ENCODE assay signal across 9 cellular contexts in the genomic region with DNA sequence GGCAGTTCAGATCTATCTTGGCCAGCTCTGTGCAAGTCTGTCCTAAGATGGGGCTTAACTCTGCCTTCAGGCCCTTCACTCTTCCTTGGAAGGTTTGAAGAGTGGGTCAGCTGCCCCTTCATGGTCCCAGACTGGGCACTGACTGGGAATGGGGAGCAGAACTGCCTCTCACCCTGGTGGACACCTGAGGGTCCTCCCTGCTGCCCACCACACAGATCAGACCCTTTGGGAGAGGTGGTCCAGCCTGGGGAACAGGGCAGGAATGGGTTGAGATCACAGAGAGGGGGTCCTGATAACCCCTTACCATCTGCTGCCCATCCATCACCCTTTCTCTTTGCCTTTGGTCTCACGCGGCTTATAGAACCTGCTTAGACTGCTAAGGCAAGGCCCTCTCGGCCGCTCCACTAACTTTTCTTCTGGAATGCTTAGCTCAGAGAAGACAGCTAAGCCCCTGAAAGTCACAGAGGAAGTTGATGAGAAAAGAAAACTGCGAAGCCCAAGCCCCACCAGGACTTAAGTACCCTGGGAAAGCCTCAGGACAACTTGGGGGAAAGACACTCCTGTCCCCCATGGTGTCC. TPM values are rescaled to one million over a fixed set of nuclear protein-coding genes. Genes with fewer than 3 reads are reported as not detected.
DNase-seq lines count a peak whose midpoint lies in the region; ATAC-seq and TF ChIP-seq lines count a peak whose summit lies in the region.
"Had no signal": no experiment of that assay in that cellular context is flagged by ENCODE, and none has a peak within 500 bp of the region (broad histone marks: within the 10 kb centered on the region; RNA-seq: fewer than 3 reads in every experiment).

No MANE protein-coding gene starts in this region.

- ATAC-seq in right lobe of liver (no peak), upper lobe of right lung (no peak), HG03108 (IDR thresholded peaks at IDR 0.05; ENCODE audit: unreplicated experiment) (no peak)

- 71% methylated on average over 5 of the region's 5 CpGs for WGBS in right lobe of liver (ENCODE audit: insufficient coverage, low coverage, low lambda C conversion rate, missing lambda C conversion rate)

- no peaks in the 10 kb centered on the region for H3K9me3 Mint-ChIP-seq in MCF 10A (ENCODE audit: unreplicated experiment)
- no peaks in the 10 kb centered on the region for H3K9me3 Mint-ChIP-seq in activated naive CD8-positive, alpha-beta T cell (ENCODE audit: low read depth)

- H3K4me1 ChIP-seq in breast epithelium (peaks cover 0 to 11% of the 10 kb centered on the region in 2 donors), right lobe of liver (peaks cover 0 to 10% (median 0%) of the 10 kb centered on the region in 4 donors), upper lobe of right lung (peaks cover 5% of the 10 kb centered on the region)

- no peaks in the 10 kb centered on the region for H3K36me3 Mint-ChIP-seq in MCF 10A (ENCODE audit: insufficient read depth, unreplicated experiment)
- no peaks in the 10 kb centered on the region for H3K36me3 Mint-ChIP-seq in activated naive CD8-positive, alpha-beta T cell

- POLR2A ChIA-PET in MCF 10A (lab: Yijun Ruan, JAX): interaction anchor here (1.1 kb wide), 1 partner anchor 53 kb away, joined by 3 read pairs; no protein-coding TSS in a partner anchor
- POLR2A ChIA-PET in GM10248 (lab: Yijun Ruan, JAX): no interaction called here

- no peak overlapping the region for H3K4me3 Mint-ChIP-seq in MCF 10A (ENCODE audit: unreplicated experiment)
- peak overlapping the region; percentile 69 for H3K4me3 Mint-ChIP-seq in activated naive CD8-positive, alpha-beta T cell

- H3K27ac Mint-ChIP-seq in MCF 10A (ENCODE audit: low read depth, unreplicated experiment): no peak overlapping the region
- no peak overlapping the region for H3K27ac Mint-ChIP-seq in activated naive CD8-positive, alpha-beta T cell

- H3K36me3 ChIP-seq in breast epithelium (no peaks in the 10 kb centered on the region), right lobe of liver (no peaks in the 10 kb centered on the region), upper lobe of right lung (no peaks in the 10 kb centered on the region)
- H3K36me3 ChIP-seq: pancreas had no signal

- TF ChIP-seq POLR2A in breast epithelium (IDR thresholded peaks at IDR 0.05) (no peak), right lobe of liver (IDR thresholded peaks at IDR 0.05) (no peak)

- CTCF ChIA-PET in MCF 10A (lab: Yijun Ruan, JAX): interaction anchor here (1.2 to 4.8 kb wide), 2 partner anchors 10 to 33 kb away, joined by 3 to 58 read pairs; no protein-coding TSS in a partner anchor
- CTCF ChIA-PET in GM10248 (lab: Yijun Ruan, JAX): interaction anchor here (1.0 to 5.2 kb wide), 6 partner anchors 8 to 45 kb away, joined by 3 to 25 read pairs (median 3); no protein-coding TSS in a partner anchor

- H3K9me3 ChIP-seq in breast epithelium: no peaks in the 10 kb centered on the region
- no peaks in the 10 kb centered on the region for H3K9me3 ChIP-seq in right lobe of liver
- H3K9me3 ChIP-seq in upper lobe of right lung: no peaks in the 10 kb centered on the region
- H3K9me3 ChIP-seq: pancreas had no signal

- H3K4me3 ChIP-seq in breast epithelium: peak overlapping the region; percentile 36 to 70 (median 54)
- peak overlapping the region; percentile 26 to 40 (median 28) for H3K4me3 ChIP-seq in right lobe of liver
- peak overlapping the region; percentile 45 for H3K4me3 ChIP-seq in upper lobe of right lung

- peaks cover 6 to 50% of the 10 kb centered on the region in 2 donors for H3K27me3 ChIP-seq in breast epithelium
- peaks cover 7 to 11% of the 10 kb centered on the region in 2 donors for H3K27me3 ChIP-seq in right lobe of liver
- peaks cover 44% of the 10 kb centered on the region for H3K27me3 ChIP-seq in upper lobe of right lung

- no peak overlapping the region for H3K27ac ChIP-seq in breast epithelium
- no peak overlapping the region for H3K27ac ChIP-seq in right lobe of liver
- no peak overlapping the region for H3K27ac ChIP-seq in upper lobe of right lung
- H3K27ac ChIP-seq: pancreas had no signal

- DNase-seq in breast epithelium (ENCODE audit: low spot score in 2 of 2) (no peak), MCF 10A (ENCODE audit: unreplicated experiment) (no peak), right lobe of liver (no peak), upper lobe of right lung (peak; percentile 52), GM10248 (ENCODE audit: extremely low spot score) (no peak)
- no peak for DNase-seq in stimulated activated CD4-positive, alpha-beta T cell treated with anti-CD3 and anti-CD28 coated beads, Interleukin-4, amount 100 ng/mL, for 1 hour

- H3K27me3 Mint-ChIP-seq in MCF 10A (ENCODE audit: insufficient read depth, unreplicated experiment): peaks cover 35% of the 10 kb centered on the region
- H3K27me3 Mint-ChIP-seq in activated naive CD8-positive, alpha-beta T cell: peaks cover 7% of the 10 kb centered on the region

- TF ChIP-seq CTCF in breast epithelium (IDR thresholded peaks at IDR 0.05): no peak
- TF ChIP-seq CTCF in MCF 10A (IDR thresholded peaks at IDR 0.05; ENCODE audit: unreplicated experiment): no peak
- TF ChIP-seq CTCF in right lobe of liver (IDR thresholded peaks at IDR 0.05): no peak
- no peak for TF ChIP-seq CTCF in upper lobe of right lung (IDR thresholded peaks at IDR 0.05)
- no peak for TF ChIP-seq CTCF in GM10248 (IDR thresholded peaks at IDR 0.05; ENCODE audit: control extremely low read depth, extremely low read depth, low read depth, missing control alignments)

- peaks cover 7% of the 10 kb centered on the region for H3K4me1 Mint-ChIP-seq in MCF 10A (ENCODE audit: insufficient read depth, unreplicated experiment)
- H3K4me1 Mint-ChIP-seq in activated naive CD8-positive, alpha-beta T cell (ENCODE audit: low read depth): peaks cover 23% of the 10 kb centered on the region

- intact Hi-C loops in breast epithelium (cut with DNase I; ENCODE audit: low total_unique reads) (no loop called here), MCF 10A (cut with micrococcal nuclease) (no loop called here), right lobe of liver (cut with DNase I) (no loop called here), upper lobe of right lung (cut with DNase I) (no loop called here)

- no TSS peak for BruUV-seq in MCF 10A (replicated peaks; lab: Mats Ljungman, UMichigan)

RNA-seq across cellular contexts. Expression of a gene that starts 0.4 kb away (rescaled TPM):
- total RNA-seq in breast epithelium: under 1 TPM; 0.15 to 0.66 (median 0.16) TPM
- not detected in 2 replicates for total RNA-seq in MCF 10A (2022)
- total RNA-seq in right lobe of liver: under 1 TPM in 5 of 6 experiments, not detected in 1; 0.09 to 0.42 (median 0.19) TPM
- total RNA-seq in upper lobe of right lung: 0.35 TPM

RNA-seq across cellular contexts. Expression of a gene that starts 20.3 kb away (rescaled TPM):
- total RNA-seq in breast epithelium: 1 to 10 TPM in 1 of 3 donors, not detected in 2; 1.3 TPM
- not detected in 2 replicates for total RNA-seq in MCF 10A (2022)
- total RNA-seq in right lobe of liver: not detected
- not detected for total RNA-seq in upper lobe of right lung

RNA-seq across cellular contexts. Expression of a gene that starts 31.4 kb away (rescaled TPM):
- total RNA-seq in breast epithelium: not detected
- total RNA-seq in MCF 10A (2022): not detected in 2 replicates
- not detected for total RNA-seq in right lobe of liver
- not detected for total RNA-seq in upper lobe of right lung
- total RNA-seq: pancreas had no signal

RNA-seq across cellular contexts. Expression of a gene that starts 47.4 kb away (rescaled TPM):
- total RNA-seq in breast epithelium: not detected
- total RNA-seq in MCF 10A (2022): not detected in 2 replicates
- total RNA-seq in right lobe of liver: not detected
- total RNA-seq in upper lobe of right lung: not detected
- total RNA-seq: pancreas had no signal

RNA-seq across cellular contexts. Expression of a gene that starts 50.9 kb away (rescaled TPM):
- total RNA-seq in breast epithelium (under 1 TPM; 0.33 to 0.96 (median 0.59) TPM), MCF 10A (2022) (not detected in 2 replicates), right lobe of liver (not detected), upper lobe of right lung (0.41 TPM)
- total RNA-seq: pancreas had no signal
